In the genomic region with DNA sequence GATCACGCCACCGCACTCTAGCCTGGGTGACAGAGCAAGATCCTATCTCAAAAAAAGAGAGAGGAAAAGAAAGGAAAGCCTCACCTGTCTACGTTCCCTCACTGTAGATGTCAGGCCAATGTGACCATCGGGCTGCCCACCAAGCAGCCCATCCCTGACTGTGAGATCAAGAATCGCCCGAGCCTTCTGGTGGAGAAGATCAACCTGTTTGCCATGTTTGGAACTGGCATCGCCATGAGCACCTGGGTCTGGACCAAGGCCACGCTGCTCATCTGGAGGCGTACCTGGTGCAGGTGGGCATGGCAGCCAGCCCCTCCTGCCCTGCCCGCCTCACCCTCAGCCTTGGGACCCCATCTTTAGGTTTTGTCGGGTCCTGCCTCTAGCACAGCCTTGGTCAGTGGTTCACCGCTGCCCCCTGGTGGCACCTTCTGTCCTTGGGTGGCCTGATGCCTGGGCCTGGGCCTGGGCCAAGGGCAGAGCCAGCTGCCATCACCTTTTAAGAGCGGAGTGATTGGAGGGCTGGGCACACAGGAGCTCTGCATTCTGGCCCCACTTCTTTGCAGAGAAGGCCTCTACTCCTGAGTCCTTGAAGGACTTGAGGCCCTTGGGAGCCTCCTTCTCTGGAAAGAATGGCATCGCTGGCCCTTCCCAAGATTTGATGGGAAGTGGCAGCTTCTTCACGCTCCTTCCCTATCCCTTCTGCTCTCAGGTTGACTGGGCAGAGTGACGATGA, we compare ENCODE assay signal across 8 cellular contexts. TPM values are rescaled to one million over a fixed set of nuclear protein-coding genes. Genes with fewer than 3 reads are reported as not detected.
DNase-seq lines count a peak whose midpoint lies in the region; ATAC-seq and TF ChIP-seq lines count a peak whose summit lies in the region.

No MANE protein-coding gene starts in this region.

- no peak overlapping the region for H3K27ac ChIP-seq in upper lobe of right lung

- ATAC-seq in HG03354 (IDR thresholded peaks at IDR 0.05; ENCODE audit: poor library complexity, severe bottlenecking, unreplicated experiment) (peak; percentile 74), upper lobe of right lung (peak; percentile 87), GM19023 (IDR thresholded peaks at IDR 0.05; ENCODE audit: unreplicated experiment) (no peak)

- no peaks in the 10 kb centered on the region for H3K36me3 ChIP-seq in upper lobe of right lung

- H3K9me3 ChIP-seq in upper lobe of right lung: no peaks in the 10 kb centered on the region

- no peaks in the 10 kb centered on the region for H3K27me3 ChIP-seq in upper lobe of right lung

- TF ChIP-seq CTCF in GM10248 (IDR thresholded peaks at IDR 0.05; ENCODE audit: control extremely low read depth, extremely low read depth, low read depth, missing control alignments) (peak; percentile 96), upper lobe of right lung (IDR thresholded peaks at IDR 0.05) (peak; percentile 80)

- CTCF ChIA-PET in GM10248 (lab: Yijun Ruan, JAX): interaction anchor here (0.7 to 9.0 kb wide), 45 partner anchors 7 to 784 kb away, joined by 3 to 58 read pairs (median 4); a partner anchor contains a TSS

- POLR2A ChIA-PET in GM10248 (lab: Yijun Ruan, JAX): no interaction called here

- no peaks in the 10 kb centered on the region for H3K4me1 ChIP-seq in upper lobe of right lung

- H3K4me3 ChIP-seq in upper lobe of right lung: no peak overlapping the region

- intact Hi-C loops in upper lobe of right lung (cut with DNase I): loop anchor here (10.0 kb wide), 1 partner anchor 46 kb away; no protein-coding TSS in a partner anchor

- peak; percentile 88 for DNase-seq in GM10248 (ENCODE audit: extremely low spot score)
- DNase-seq in RPMI8226: peak; percentile 84
- peak; percentile 16 for DNase-seq in activated gamma-delta T cell (lab: John Stamatoyannopoulos, UW)
- DNase-seq in globus pallidus (ENCODE audit: low spot score): peak; percentile 58
- peak; percentile 51 for DNase-seq in pons (ENCODE audit: low spot score)
- peak; percentile 88 for DNase-seq in upper lobe of right lung

RNA-seq across cellular contexts. Expression of a gene that starts 14.4 kb away (rescaled TPM):
- 106 TPM for total RNA-seq in upper lobe of right lung

RNA-seq across cellular contexts. Expression of a gene that starts 22.0 kb away (rescaled TPM):
- total RNA-seq in upper lobe of right lung: 4.0 TPM

Comparison
In these comparisons a context has a peak if more than half of its experiments do, and no peak if none do; other contexts are left out.
1. DNase-seq: peak in every context shown above with its lines; median percentile 88 in GM10248; 88 in upper lobe of right lung; 84 in RPMI8226; 58 in globus pallidus; 51 in pons; 16 in activated gamma-delta T cell.